Comparison of ENCODE assay signal across 11 cellular contexts in genomic region chr1:237041461-237041794, GRCh38. TPM values are rescaled to one million over a fixed set of nuclear protein-coding genes. Genes with fewer than 3 reads are reported as not detected.
A peak's percentile ranks its signal among the peaks of the same experiment; 100 is the strongest.
DNase-seq lines count a peak whose midpoint lies in the region; ATAC-seq and TF ChIP-seq lines count a peak whose summit lies in the region.
"Had no signal": no experiment of that assay in that cellular context is flagged by ENCODE, and none has a peak within 500 bp of the region (broad histone marks: within the 10 kb centered on the region; RNA-seq: fewer than 3 reads in every experiment).

No MANE protein-coding gene starts in this region.

- POLR2A ChIA-PET in activated CD4-positive, alpha-beta T cell treated with anti-CD3 and anti-CD28 coated beads, Interleukin-2, amount 10 ng/mL, durations not matched to agents 7 days and 5 days (lab: Charles Lee) = no interaction called here
- POLR2A ChIA-PET in WTC11 (lab: Charles Lee) = no interaction called here

- H3K36me3 Mint-ChIP-seq in activated CD4-positive, alpha-beta T cell treated with anti-CD3 and anti-CD28 coated beads, Interleukin-2, amount 10 ng/mL, durations not matched to agents 7 days and 5 days (ENCODE audit: low read depth) = peaks cover 2% of the 10 kb centered on the region
- H3K36me3 Mint-ChIP-seq in WTC11 = no peaks in the 10 kb centered on the region

- no peaks in the 10 kb centered on the region for H3K27me3 ChIP-seq in right cardiac atrium (ENCODE audit: control insufficient read depth, insufficient read depth)
- H3K27me3 ChIP-seq in psoas muscle (ENCODE audit: insufficient read depth in 3 of 3, low read length in 2 of 3) = peaks cover 4 to 78% (median 11%) of the 10 kb centered on the region in 3 donors

- no peaks in the 10 kb centered on the region for H3K9me3 Mint-ChIP-seq in activated CD4-positive, alpha-beta T cell treated with anti-CD3 and anti-CD28 coated beads, Interleukin-2, amount 10 ng/mL, durations not matched to agents 7 days and 5 days
- H3K9me3 Mint-ChIP-seq in WTC11 = no peaks in the 10 kb centered on the region

- H3K27me3 Mint-ChIP-seq in activated CD4-positive, alpha-beta T cell treated with anti-CD3 and anti-CD28 coated beads, Interleukin-2, amount 10 ng/mL, durations not matched to agents 7 days and 5 days = peaks cover 53% of the 10 kb centered on the region
- H3K27me3 Mint-ChIP-seq in WTC11 (ENCODE audit: low read depth) = peaks cover 36% of the 10 kb centered on the region

- peak overlapping the region; percentile 25 for H3K4me3 Mint-ChIP-seq in activated CD4-positive, alpha-beta T cell treated with anti-CD3 and anti-CD28 coated beads, Interleukin-2, amount 10 ng/mL, durations not matched to agents 7 days and 5 days
- H3K4me3 Mint-ChIP-seq in WTC11 = peak overlapping the region; percentile 79

- peaks cover 6% of the 10 kb centered on the region for H3K4me1 Mint-ChIP-seq in activated CD4-positive, alpha-beta T cell treated with anti-CD3 and anti-CD28 coated beads, Interleukin-2, amount 10 ng/mL, durations not matched to agents 7 days and 5 days
- H3K4me1 Mint-ChIP-seq in WTC11 = peaks cover 19% of the 10 kb centered on the region

- no peak for DNase-seq in activated CD4-positive, alpha-beta T cell treated with anti-CD3 and anti-CD28 coated beads, Interleukin-2, amount 10 ng/mL, durations not matched to agents 7 days and 5 days
- DNase-seq in activated CD4-positive, alpha-beta T cell treated with anti-CD3 and anti-CD28 coated beads for 1 hour = no peak
- DNase-seq in WTC11 (ENCODE audit: low spot score) (no peak), right cardiac atrium (no peak), psoas muscle (no peak), DMS53 treated with DMSO at 0.1 percent for 48 hours (lab: John Stamatoyannopoulos, UW; ENCODE audit: unreplicated experiment) (no peak), GM19238 (ENCODE audit: insufficient read length, low spot score) (no peak)
- DNase-seq: activated T-cell treated with anti-CD3 and anti-CD28 coated beads for 4 hours, DMS79 treated with DMSO at 0.1 percent for 48 hours, NCI-H2227 treated with DMSO at 0.1 percent for 48 hours had no signal

- H3K27ac ChIP-seq in right cardiac atrium (ENCODE audit: low read length) = no peak overlapping the region
- no peak overlapping the region for H3K27ac ChIP-seq in psoas muscle

- H3K36me3 ChIP-seq in psoas muscle (ENCODE audit: insufficient read depth in 1 of 2, low read depth in 1 of 2) = no peaks in the 10 kb centered on the region

- H3K27ac Mint-ChIP-seq in activated CD4-positive, alpha-beta T cell treated with anti-CD3 and anti-CD28 coated beads, Interleukin-2, amount 10 ng/mL, durations not matched to agents 7 days and 5 days = no peak overlapping the region
- H3K27ac Mint-ChIP-seq in WTC11 = no peak overlapping the region

- no peaks in the 10 kb centered on the region for H3K4me1 ChIP-seq in right cardiac atrium (ENCODE audit: control insufficient read depth, insufficient read depth, low read length)
- H3K4me1 ChIP-seq in psoas muscle = no peaks in the 10 kb centered on the region

- H3K9me3 ChIP-seq in right cardiac atrium (ENCODE audit: control insufficient read depth, low read length) = no peaks in the 10 kb centered on the region
- no peaks in the 10 kb centered on the region for H3K9me3 ChIP-seq in psoas muscle

- intact Hi-C loops in right cardiac atrium (cut with DNase I) (no loop called here), psoas muscle (cut with DNase I) (no loop called here)

- WGBS in right cardiac atrium = 12% methylated on average over 7 of the region's 7 CpGs
- 18 to 20% (median 18%) methylated on average over 7 of the region's 7 CpGs for WGBS in psoas muscle, 3 donors

- CTCF ChIA-PET in activated CD4-positive, alpha-beta T cell treated with anti-CD3 and anti-CD28 coated beads, Interleukin-2, amount 10 ng/mL, durations not matched to agents 7 days and 5 days (lab: Charles Lee) = no interaction called here
- CTCF ChIA-PET in WTC11 (lab: Charles Lee) = interaction anchor here (0.6 to 1.9 kb wide), 20 partner anchors 9 to 521 kb away, joined by 3 to 16 read pairs (median 5); partner anchors contain the start of gene HEATR1

- TF ChIP-seq CTCF in WTC11 (IDR thresholded peaks at IDR 0.05) (no peak), psoas muscle (IDR thresholded peaks at IDR 0.05) (no peak)

- H3K4me3 ChIP-seq in right cardiac atrium (ENCODE audit: low read length) = peak overlapping the region; percentile 54
- H3K4me3 ChIP-seq in psoas muscle = peak overlapping the region; percentile 50

- ATAC-seq in WTC11 (no peak), right cardiac atrium (no peak), psoas muscle (no peak), HG03442 (IDR thresholded peaks at IDR 0.05; ENCODE audit: unreplicated experiment) (no peak)

TF ChIP-seq in WTC11, 78 proteins besides CTCF, POLR2A, EP300 and RAD21 (continues in another document):
- TF ChIP-seq MYBL2 (CRISPR knock-in tag; IDR thresholded peaks at IDR 0.05) (no peak), ARID4B (CRISPR knock-in tag; IDR thresholded peaks at IDR 0.05; ENCODE audit: borderline replicate concordance) (no peak), NR1H2 (CRISPR knock-in tag; IDR thresholded peaks at IDR 0.05) (no peak), KAT7 (CRISPR knock-in tag; IDR thresholded peaks at IDR 0.05; ENCODE audit: borderline replicate concordance) (no peak), CREM (CRISPR knock-in tag; IDR thresholded peaks at IDR 0.05) (no peak)
- TF ChIP-seq, protein P1, sequence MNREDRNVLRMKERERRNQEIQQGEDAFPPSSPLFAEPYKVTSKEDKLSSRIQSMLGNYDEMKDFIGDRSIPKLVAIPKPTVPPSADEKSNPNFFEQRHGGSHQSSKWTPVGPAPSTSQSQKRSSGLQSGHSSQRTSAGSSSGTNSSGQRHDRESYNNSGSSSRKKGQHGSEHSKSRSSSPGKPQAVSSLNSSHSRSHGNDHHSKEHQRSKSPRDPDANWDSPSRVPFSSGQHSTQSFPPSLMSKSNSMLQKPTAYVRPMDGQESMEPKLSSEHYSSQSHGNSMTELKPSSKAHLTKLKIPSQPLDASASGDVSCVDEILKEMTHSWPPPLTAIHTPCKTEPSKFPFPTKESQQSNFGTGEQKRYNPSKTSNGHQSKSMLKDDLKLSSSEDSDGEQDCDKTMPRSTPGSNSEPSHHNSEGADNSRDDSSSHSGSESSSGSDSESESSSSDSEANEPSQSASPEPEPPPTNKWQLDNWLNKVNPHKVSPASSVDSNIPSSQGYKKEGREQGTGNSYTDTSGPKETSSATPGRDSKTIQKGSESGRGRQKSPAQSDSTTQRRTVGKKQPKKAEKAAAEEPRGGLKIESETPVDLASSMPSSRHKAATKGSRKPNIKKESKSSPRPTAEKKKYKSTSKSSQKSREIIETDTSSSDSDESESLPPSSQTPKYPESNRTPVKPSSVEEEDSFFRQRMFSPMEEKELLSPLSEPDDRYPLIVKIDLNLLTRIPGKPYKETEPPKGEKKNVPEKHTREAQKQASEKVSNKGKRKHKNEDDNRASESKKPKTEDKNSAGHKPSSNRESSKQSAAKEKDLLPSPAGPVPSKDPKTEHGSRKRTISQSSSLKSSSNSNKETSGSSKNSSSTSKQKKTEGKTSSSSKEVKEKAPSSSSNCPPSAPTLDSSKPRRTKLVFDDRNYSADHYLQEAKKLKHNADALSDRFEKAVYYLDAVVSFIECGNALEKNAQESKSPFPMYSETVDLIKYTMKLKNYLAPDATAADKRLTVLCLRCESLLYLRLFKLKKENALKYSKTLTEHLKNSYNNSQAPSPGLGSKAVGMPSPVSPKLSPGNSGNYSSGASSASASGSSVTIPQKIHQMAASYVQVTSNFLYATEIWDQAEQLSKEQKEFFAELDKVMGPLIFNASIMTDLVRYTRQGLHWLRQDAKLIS (CRISPR knock-in tag; IDR thresholded peaks at IDR 0.05; ENCODE audit: borderline replicate concordance) = no peak

RNA-seq across cellular contexts. Expression of gene RYR2, which starts 0.6 kb away (rescaled TPM):
- total RNA-seq in activated CD4-positive, alpha-beta T cell treated with anti-CD3 and anti-CD28 coated beads, Interleukin-2, amount 10 ng/mL, durations not matched to agents 7 days and 5 days = not detected
- total RNA-seq in WTC11 (2021) (5.9 to 7.9 TPM (median 6.0 TPM) in 3 replicates), right cardiac atrium (100 to 1,000 TPM; 479 to 716 (median 511) TPM), psoas muscle (under 1 TPM; 0.25 to 0.48 (median 0.28) TPM)
- polyA plus RNA-seq in right cardiac atrium (166 TPM), psoas muscle (under 1 TPM; 0.06 to 0.09 (median 0.09) TPM)

RNA-seq across cellular contexts. Expression of gene MT1HL1, which starts 37.2 kb away (rescaled TPM):
- not detected for total RNA-seq in activated CD4-positive, alpha-beta T cell treated with anti-CD3 and anti-CD28 coated beads, Interleukin-2, amount 10 ng/mL, durations not matched to agents 7 days and 5 days
- total RNA-seq in WTC11 (2021) (not detected in 3 replicates), right cardiac atrium (not detected), psoas muscle (not detected)
- polyA plus RNA-seq in right cardiac atrium (not detected), psoas muscle (not detected)

Comparison
In these comparisons a context has a peak if more than half of its experiments do, and no peak if none do; other contexts are left out.
1. RNA of gene RYR2, which starts 0.6 kb away (total RNA-seq): 479 to 716 TPM in right cardiac atrium; 5.9 to 7.9 TPM in WTC11, 0.25 to 0.48 TPM in psoas muscle and not detected in activated CD4-positive, alpha-beta T cell treated with anti-CD3 and anti-CD28 coated beads, Interleukin-2, amount 10 ng/mL, durations not matched to agents 7 days and 5 days; every median in the first group is over 10 times any median in the second.